In genomic region chr1:230867903-230868735, GRCh38 we compare ENCODE assay signal across 7 cellular contexts. TPM values are rescaled to one million over a fixed set of nuclear protein-coding genes. Genes with fewer than 3 reads are reported as not detected.
DNase-seq lines count a peak whose midpoint lies in the region; ATAC-seq, FAIRE-seq and TF ChIP-seq lines count a peak whose summit lies in the region.

A gene with protein sequence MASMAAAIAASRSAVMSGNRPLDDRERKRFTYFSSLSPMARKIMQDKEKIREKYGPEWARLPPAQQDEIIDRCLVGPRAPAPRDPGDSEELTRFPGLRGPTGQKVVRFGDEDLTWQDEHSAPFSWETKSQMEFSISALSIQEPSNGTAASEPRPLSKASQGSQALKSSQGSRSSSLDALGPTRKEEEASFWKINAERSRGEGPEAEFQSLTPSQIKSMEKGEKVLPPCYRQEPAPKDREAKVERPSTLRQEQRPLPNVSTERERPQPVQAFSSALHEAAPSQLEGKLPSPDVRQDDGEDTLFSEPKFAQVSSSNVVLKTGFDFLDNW (minus strand): TSS chr1:230868521. CDS start chr1:230868512, 9 bp downstream.

- peak; percentile 38; the same call in 1 of the 2 replicates for TF ChIP-seq RAD21 in HepG2 (CRISPR knock-in tag; IDR thresholded peaks at IDR 0.05)

- CTCF ChIA-PET in HepG2 (lab: Yijun Ruan, JAX; ENCODE audit: low intra/inter-chr PET ratio, low total read pairs): no interaction called here

- POLR2A ChIA-PET in HepG2 (lab: Yijun Ruan, JAX): interaction anchor here (0.6 to 1.6 kb wide), 16 partner anchors 9 to 470 kb away, joined by 3 to 8 read pairs (median 3); partner anchors contain the start of genes COG2, EXOC8, SPRTN and TTC13

- peak within 1 kb of the TSS; percentile 95 for H3K4me2 ChIP-seq in HepG2 (ENCODE audit: low read depth, low read length)

- no peaks in the 10 kb centered on the region; a peak in 2 of 5 replicates for H3K36me3 ChIP-seq in HepG2 (replicated peaks in 1 of 2; ENCODE audit: control insufficient read depth in 1 of 2, insufficient read depth in 2 of 2, low read length in 2 of 2)

- under 1% methylated on average over 32 of the region's 96 CpGs for WGBS in HepG2 (ENCODE audit: low lambda C conversion rate)

- no peak for FAIRE-seq in HepG2 (lab: Jason Lieb, UNC)

- H4K20me1 ChIP-seq in HepG2 (ENCODE audit: insufficient read depth, low read length): no peaks in the 10 kb centered on the region

- H2AFZ ChIP-seq in HepG2 (ENCODE audit: low read length): no peak within 1 kb of the TSS

- H3K79me2 ChIP-seq in HepG2 (ENCODE audit: insufficient read depth, low read length): peaks cover 17% of the 10 kb centered on the region

- no peak for TF ChIP-seq CTCF in HepG2 (CRISPR knock-in tag; IDR thresholded peaks at IDR 0.05)

- H3K4me3 ChIP-seq in HepG2 (replicated peaks in 1 of 3; ENCODE audit: insufficient read depth in 1 of 3, low read depth in 2 of 3, low read length in 3 of 3): peak within 1 kb of the TSS; percentile 87 to 93 (median 92)

- ATAC-seq in GM18502 (IDR thresholded peaks at IDR 0.05; ENCODE audit: poor library complexity, unreplicated experiment) (peak; percentile 88), HG02623 (IDR thresholded peaks at IDR 0.05; ENCODE audit: unreplicated experiment) (peak; percentile 85), HepG2 (peak; percentile 89)

- H3K27ac ChIP-seq in cingulate gyrus (ENCODE audit: low read depth, low read length) (peak within 1 kb of the TSS; percentile 94), HepG2 (ENCODE audit: extremely low read length, insufficient read depth, low read length) (peak within 1 kb of the TSS; percentile 86)

- in situ Hi-C loops in HepG2 (cut with HindIII; ENCODE audit: extremely low pct_ligation_motif_present, low pct_unique_long_range_greater_than_20kb): no loop called here

- peak within 1 kb of the TSS; percentile 95 for H3K9ac ChIP-seq in HepG2 (ENCODE audit: insufficient read depth, low read depth, low read length)

- intact Hi-C loops in HepG2 (cut with micrococcal nuclease; ENCODE audit: unreplicated experiment): loop anchor here (2.0 kb wide), 1 partner anchor 111 kb away; the partner anchor contains the start of genes ARV1 and TTC13

- no peaks in the 10 kb centered on the region for H3K9me3 ChIP-seq in HepG2 (ENCODE audit: low read length)

- BruUV-seq in HepG2 (replicated peaks; lab: Mats Ljungman, UMichigan): no TSS peak

- no peaks in the 10 kb centered on the region for H3K27me3 ChIP-seq in HepG2 (ENCODE audit: control insufficient read depth in 1 of 2, insufficient read depth in 2 of 2, low read length in 2 of 2)

- peak; percentile 68 to 85 for TF ChIP-seq POLR2A in HepG2 (IDR thresholded peaks at IDR 0.05; ENCODE audit: insufficient read depth in 1 of 2, low read depth in 2 of 2, low read length in 2 of 2)

- no peak for TF ChIP-seq EP300 in HepG2 (IDR thresholded peaks at IDR 0.05; ENCODE audit: low read depth in 2 of 2, low read length in 2 of 2)
- TF ChIP-seq EP300 in HepG2 (CRISPR knock-in tag; IDR thresholded peaks at IDR 0.05; ENCODE audit: borderline replicate concordance): no peak

- H3K4me1 ChIP-seq in HepG2 (ENCODE audit: insufficient read depth, low read length): peaks cover 58% of the 10 kb centered on the region

- peak; percentile 86 for DNase-seq in NCI-H146 (lab: John Stamatoyannopoulos, UW)
- DNase-seq in activated CD4-positive, alpha-beta T cell treated with anti-CD3 and anti-CD28 coated beads for 4 hours: peak; percentile 74
- DNase-seq in HepG2 (ENCODE audit: low spot score): peak; percentile 32
- peak; percentile 76 for DNase-seq in stimulated activated CD4-positive, alpha-beta T cell treated with anti-CD3 and anti-CD28 coated beads, Interleukin-4, amount 100 ng/mL, for 1 hour

TF ChIP-seq in HepG2, 621 proteins besides CTCF, POLR2A, EP300 and RAD21 (continues in another document):
- no peak for TF ChIP-seq AHR (CRISPR knock-in tag; IDR thresholded peaks at IDR 0.05)
- no peak for TF ChIP-seq ZBTB21 (CRISPR knock-in tag; IDR thresholded peaks at IDR 0.05)
- TF ChIP-seq TFDP1 (CRISPR knock-in tag; IDR thresholded peaks at IDR 0.05; ENCODE audit: borderline replicate concordance): no peak
- TF ChIP-seq ZNF382 (CRISPR knock-in tag; IDR thresholded peaks at IDR 0.05; ENCODE audit: borderline replicate concordance): no peak
- TF ChIP-seq HDAC1 (CRISPR knock-in tag; IDR thresholded peaks at IDR 0.05): no peak
- peak; percentile 39; the same call in 1 of the 2 replicates for TF ChIP-seq ZNF367 (CRISPR knock-in tag; IDR thresholded peaks at IDR 0.05; ENCODE audit: borderline replicate concordance)
- no peak for TF ChIP-seq ZBTB34 (CRISPR knock-in tag; IDR thresholded peaks at IDR 0.05)
- TF ChIP-seq, protein P1, sequence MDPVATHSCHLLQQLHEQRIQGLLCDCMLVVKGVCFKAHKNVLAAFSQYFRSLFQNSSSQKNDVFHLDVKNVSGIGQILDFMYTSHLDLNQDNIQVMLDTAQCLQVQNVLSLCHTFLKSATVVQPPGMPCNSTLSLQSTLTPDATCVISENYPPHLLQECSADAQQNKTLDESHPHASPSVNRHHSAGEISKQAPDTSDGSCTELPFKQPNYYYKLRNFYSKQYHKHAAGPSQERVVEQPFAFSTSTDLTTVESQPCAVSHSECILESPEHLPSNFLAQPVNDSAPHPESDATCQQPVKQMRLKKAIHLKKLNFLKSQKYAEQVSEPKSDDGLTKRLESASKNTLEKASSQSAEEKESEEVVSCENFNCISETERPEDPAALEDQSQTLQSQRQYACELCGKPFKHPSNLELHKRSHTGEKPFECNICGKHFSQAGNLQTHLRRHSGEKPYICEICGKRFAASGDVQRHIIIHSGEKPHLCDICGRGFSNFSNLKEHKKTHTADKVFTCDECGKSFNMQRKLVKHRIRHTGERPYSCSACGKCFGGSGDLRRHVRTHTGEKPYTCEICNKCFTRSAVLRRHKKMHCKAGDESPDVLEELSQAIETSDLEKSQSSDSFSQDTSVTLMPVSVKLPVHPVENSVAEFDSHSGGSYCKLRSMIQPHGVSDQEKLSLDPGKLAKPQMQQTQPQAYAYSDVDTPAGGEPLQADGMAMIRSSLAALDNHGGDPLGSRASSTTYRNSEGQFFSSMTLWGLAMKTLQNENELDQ (CRISPR knock-in tag; IDR thresholded peaks at IDR 0.05; ENCODE audit: borderline replicate concordance): no peak
- 0 out of 2 replicates have a peak, but pooled peaks have one; percentile 30 for TF ChIP-seq HES4 (CRISPR knock-in tag; IDR thresholded peaks at IDR 0.05; ENCODE audit: borderline replicate concordance)
- TF ChIP-seq ZNF460 (CRISPR knock-in tag; IDR thresholded peaks at IDR 0.05; ENCODE audit: borderline replicate concordance): no peak

RNA-seq across cellular contexts. Expression of the gene that starts here (rescaled TPM):
- total RNA-seq in HepG2 (2016; rRNA removed; fragmentation: Illumina TruSeq; extraction: Trizol): 13.4 and 16.0 TPM in 2 replicates
- total RNA-seq in HepG2 (2016; cell fraction: cytosol; rRNA removed; fragmentation: Illumina TruSeq; extraction: Trizol; ENCODE audit: low read depth): 1.5 and 2.5 TPM in 2 replicates
- 13.4 and 14.5 TPM in 2 replicates for total RNA-seq in HepG2 (2016; cell fraction: insoluble cytoplasmic fraction; rRNA removed; fragmentation: Illumina TruSeq; extraction: Trizol)
- 8.6 and 8.8 TPM in 2 replicates for total RNA-seq in HepG2 (2016; cell fraction: membrane; rRNA removed; fragmentation: Illumina TruSeq; extraction: Trizol)
- total RNA-seq in HepG2 (2016; cell fraction: nucleus; rRNA removed; fragmentation: Illumina TruSeq; extraction: Trizol): 8.3 and 9.9 TPM in 2 replicates
- polyA plus RNA-seq in HepG2 (2011; rRNA removed): 12.7 and 13.7 TPM in 2 replicates
- 11.3 and 13.6 TPM in 2 replicates for polyA plus RNA-seq in HepG2 (2011; cell fraction: cytosol; rRNA removed)
- 16.2 and 18.1 TPM in 2 replicates for polyA plus RNA-seq in HepG2 (2011; cell fraction: nucleus; rRNA removed)
- polyA plus RNA-seq in HepG2 (2012): 8.9 and 9.1 TPM in 2 replicates
- polyA plus RNA-seq in HepG2 (2016; cell fraction: cytosol; fragmentation: Illumina TruSeq; extraction: Trizol; ENCODE audit: low read depth): 1.5 and 1.6 TPM in 2 replicates
- polyA plus RNA-seq in HepG2 (2016; cell fraction: insoluble cytoplasmic fraction; fragmentation: Illumina TruSeq; extraction: Trizol; ENCODE audit: low read depth): 19.1 and 21.4 TPM in 2 replicates
- polyA plus RNA-seq in HepG2 (2016; cell fraction: membrane; fragmentation: Illumina TruSeq; extraction: Trizol; ENCODE audit: low read depth): 6.0 and 6.2 TPM in 2 replicates
- polyA plus RNA-seq in HepG2 (2016; cell fraction: nucleus; fragmentation: Illumina TruSeq; extraction: Trizol; ENCODE audit: insufficient read depth, low read depth): 16.8 and 17.0 TPM in 2 replicates
- 15.9 and 27.8 TPM in 2 replicates for polyA minus RNA-seq in HepG2 (2011; rRNA and poly(A)+ RNA removed; ENCODE audit: low replicate concordance)
- polyA minus RNA-seq in HepG2 (2011; cell fraction: cytosol; rRNA and poly(A)+ RNA removed): 14.3 and 14.7 TPM in 2 replicates
- 12.6 and 12.7 TPM in 2 replicates for polyA minus RNA-seq in HepG2 (2011; cell fraction: nucleus; rRNA and poly(A)+ RNA removed)

Comparison
In these comparisons a context has a peak if more than half of its experiments do, and no peak if none do; other contexts are left out.
1. Peak in every context shown above with its lines: DNase-seq, ATAC-seq, H3K4me3 ChIP-seq and H3K27ac ChIP-seq.
2. DNase-seq: peak in every context shown above with its lines; median percentile 86 in NCI-H146; 76 in stimulated activated CD4-positive, alpha-beta T cell treated with anti-CD3 and anti-CD28 coated beads, Interleukin-4, amount 100 ng/mL, for 1 hour; 74 in activated CD4-positive, alpha-beta T cell treated with anti-CD3 and anti-CD28 coated beads for 4 hours; 32 in HepG2.